ENCODE assay signal across 16 cellular contexts in the genomic region with DNA sequence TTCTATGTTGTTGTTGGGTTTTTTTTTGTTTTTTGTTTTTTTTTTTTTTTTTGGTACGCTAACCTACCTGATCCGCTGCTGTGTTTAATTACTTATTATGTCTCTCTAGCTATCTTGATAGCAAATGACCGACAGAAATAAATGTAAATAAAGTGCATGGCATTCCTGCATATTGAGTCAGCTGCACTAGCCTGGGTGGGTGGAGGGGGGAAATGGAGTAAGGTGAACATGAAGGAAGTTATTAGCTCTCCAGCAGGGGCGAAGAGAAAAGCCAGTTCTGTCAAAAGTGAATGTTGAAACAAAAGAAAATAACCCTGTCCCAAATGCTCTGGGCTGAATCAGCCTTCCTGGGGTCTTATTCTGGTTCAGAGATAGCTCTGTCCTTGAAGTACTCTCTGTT.
DNase-seq lines count a peak whose midpoint lies in the region; ATAC-seq and TF ChIP-seq lines count a peak whose summit lies in the region.
"Had no signal": no experiment of that assay in that cellular context is flagged by ENCODE, and none has a peak within 500 bp of the region (broad histone marks: within the 10 kb centered on the region; RNA-seq: fewer than 3 reads in every experiment).

No MANE protein-coding gene starts in this region.

- no peaks in the 10 kb centered on the region for H3K36me3 Mint-ChIP-seq in activated CD8-positive, alpha-beta memory T cell treated with anti-CD3 and anti-CD28 coated beads, Interleukin-2, amount 10 ng/mL, durations not matched to agents 7 days and 5 days
- H3K36me3 Mint-ChIP-seq in H9 (ENCODE audit: insufficient read depth in 1 of 3, low read depth in 3 of 3), result no peaks in the 10 kb centered on the region

- no peak overlapping the region for H2BK15ac ChIP-seq in H9 (ENCODE audit: low read depth, low read length)

- H3K27ac ChIP-seq in RWPE2 (ENCODE audit: poor library complexity, severe bottlenecking), result no peak overlapping the region
- H3K27ac ChIP-seq in H9 (ENCODE audit: insufficient read length, low read depth, low read length), result no peak overlapping the region

- TF ChIP-seq CTCF in RWPE2 (IDR thresholded peaks at IDR 0.05; ENCODE audit: poor library complexity, severe bottlenecking), result no peak
- TF ChIP-seq CTCF in epithelial cell of esophagus (IDR thresholded peaks at IDR 0.05; ENCODE audit: insufficient read depth, low read depth, low read length, missing control alignments), result no peak
- TF ChIP-seq CTCF in H9 (conservative IDR thresholded peaks at IDR 0.05), result no peak

- no peak overlapping the region for H3K14ac ChIP-seq in H9 (ENCODE audit: insufficient read depth, low read length)

- H3K9me3 ChIP-seq in RWPE2 (ENCODE audit: severe bottlenecking) (no peaks in the 10 kb centered on the region), H9 (ENCODE audit: control insufficient read depth, low read depth, low read length) (no peaks in the 10 kb centered on the region)
- H3K9me3 ChIP-seq: SK-N-SH had no signal

- no peaks in the 10 kb centered on the region for H3K36me3 ChIP-seq in RWPE2 (ENCODE audit: low read depth)

- no peak overlapping the region for H2BK12ac ChIP-seq in H9 (ENCODE audit: insufficient read length, low read depth, low read length)

- no peak overlapping the region for H3K23ac ChIP-seq in H9 (ENCODE audit: insufficient read length, low read depth, low read length)

- CTCF ChIA-PET in activated CD8-positive, alpha-beta memory T cell treated with anti-CD3 and anti-CD28 coated beads, Interleukin-2, amount 10 ng/mL, durations not matched to agents 7 days and 5 days (lab: Charles Lee), result no interaction called here

- no peak overlapping the region for H2AFZ ChIP-seq in H9 (ENCODE audit: low read length)

- DNase-seq in ELR (ENCODE audit: low read depth) (peak; percentile 40), RWPE2 (ENCODE audit: low spot score) (no peak), epithelial cell of esophagus (ENCODE audit: low read depth) (peak; percentile 11), renal cortical epithelial cell (ENCODE audit: low read depth) (peak; percentile 53), H9 (no peak)
- DNase-seq in activated CD8-positive, alpha-beta memory T cell treated with anti-CD3 and anti-CD28 coated beads, Interleukin-2, amount 10 ng/mL, durations not matched to agents 7 days and 5 days, result no peak
- DNase-seq: CD4-positive, alpha-beta T cell; DMS79; GF-D8; NCI-H1048; NCI-H748 treated with DMSO at 0.1 percent for 48 hours; Right ventricle myocardium superior; SK-N-SH had no signal

- peaks cover 39% of the 10 kb centered on the region for H3K27me3 Mint-ChIP-seq in activated CD8-positive, alpha-beta memory T cell treated with anti-CD3 and anti-CD28 coated beads, Interleukin-2, amount 10 ng/mL, durations not matched to agents 7 days and 5 days
- no peaks in the 10 kb centered on the region for H3K27me3 Mint-ChIP-seq in H9 (ENCODE audit: low read depth)

- peaks cover 6% of the 10 kb centered on the region for H3K4me1 Mint-ChIP-seq in activated CD8-positive, alpha-beta memory T cell treated with anti-CD3 and anti-CD28 coated beads, Interleukin-2, amount 10 ng/mL, durations not matched to agents 7 days and 5 days
- peaks cover 35% of the 10 kb centered on the region in 2 experiments for H3K4me1 Mint-ChIP-seq in H9
- H3K4me1 Mint-ChIP-seq: B cell had no signal

- no peak overlapping the region for H2BK20ac ChIP-seq in H9 (ENCODE audit: low read depth, low read length, poor library complexity, severe bottlenecking)

- ATAC-seq in RWPE2 (ENCODE audit: low read depth) (peak; percentile 44; the same call in 2 of the 3 replicates), GM19397 (IDR thresholded peaks at IDR 0.05; ENCODE audit: unreplicated experiment) (no peak)
- no peak for ATAC-seq in activated CD8-positive, alpha-beta memory T cell treated with anti-CD3 and anti-CD28 coated beads, Interleukin-2, amount 10 ng/mL, durations not matched to agents 7 days and 5 days
- ATAC-seq: Panc1 had no signal

- WGBS in H9 (ENCODE audit: extremely low coverage, insufficient read length, low lambda C conversion rate), result no CpG with 5 or more reads among the region's 4 CpGs

- no peaks in the 10 kb centered on the region for H3K9me3 Mint-ChIP-seq in activated CD8-positive, alpha-beta memory T cell treated with anti-CD3 and anti-CD28 coated beads, Interleukin-2, amount 10 ng/mL, durations not matched to agents 7 days and 5 days (ENCODE audit: low read depth)
- H3K9me3 Mint-ChIP-seq in H9, result no peaks in the 10 kb centered on the region
- H3K9me3 Mint-ChIP-seq: CD4-positive, alpha-beta T cell had no signal

- H3K79me2 ChIP-seq in H9 (ENCODE audit: insufficient read depth, low read length), result no peaks in the 10 kb centered on the region

- no peaks in the 10 kb centered on the region for H3K23me2 ChIP-seq in H9 (ENCODE audit: insufficient read length, low read depth, low read length, poor library complexity, severe bottlenecking)

- no peak overlapping the region for H3K4me2 ChIP-seq in H9 (ENCODE audit: insufficient read depth, insufficient read length, low read length)
- H3K4me2 ChIP-seq: SK-N-SH had no signal

- no peak overlapping the region for H3K27ac Mint-ChIP-seq in activated CD8-positive, alpha-beta memory T cell treated with anti-CD3 and anti-CD28 coated beads, Interleukin-2, amount 10 ng/mL, durations not matched to agents 7 days and 5 days
- peak overlapping the region in 1 of 3 experiments; percentile 75; a peak in 2 of 7 replicates for H3K27ac Mint-ChIP-seq in H9
- H3K27ac Mint-ChIP-seq: B cell; CD4-positive, alpha-beta T cell had no signal

- no peaks in the 10 kb centered on the region for H4K20me1 ChIP-seq in H9 (ENCODE audit: control insufficient read depth, insufficient read depth, insufficient read length)

- no peak overlapping the region for H4K91ac ChIP-seq in H9 (ENCODE audit: insufficient read length, low read depth, low read length)

- H2BK5ac ChIP-seq in H9 (ENCODE audit: insufficient read length, low read length), result no peak overlapping the region

- no peak overlapping the region for H3K4me3 Mint-ChIP-seq in activated CD8-positive, alpha-beta memory T cell treated with anti-CD3 and anti-CD28 coated beads, Interleukin-2, amount 10 ng/mL, durations not matched to agents 7 days and 5 days
- H3K4me3 Mint-ChIP-seq in H9, result no peak overlapping the region
- H3K4me3 Mint-ChIP-seq: B cell; CD4-positive, alpha-beta T cell had no signal

- no peak overlapping the region for H3K9ac ChIP-seq in H9 (ENCODE audit: extremely low read depth, insufficient read length, low read length)
- H3K9ac ChIP-seq: SK-N-SH had no signal

- no peak overlapping the region for H2BK120ac ChIP-seq in H9 (ENCODE audit: low read depth, low read length, poor library complexity, severe bottlenecking)

- H4K5ac ChIP-seq in H9 (ENCODE audit: insufficient read length, low read depth, low read length), result no peak overlapping the region

- H4K8ac ChIP-seq in H9 (replicated peaks; ENCODE audit: insufficient read length, low read depth, low read length), result no peak overlapping the region

- H3K79me1 ChIP-seq in H9 (ENCODE audit: insufficient read depth, low read depth, low read length, poor library complexity, severe bottlenecking), result no peaks in the 10 kb centered on the region

- H3K27me3 ChIP-seq in RWPE2 (ENCODE audit: insufficient read depth, poor library complexity, severe bottlenecking) (no peaks in the 10 kb centered on the region), H9 (ENCODE audit: insufficient read depth, low read length) (no peaks in the 10 kb centered on the region)

- H3K56ac ChIP-seq in H9 (ENCODE audit: insufficient read length, low read depth, low read length), result no peak overlapping the region

- no peak overlapping the region for H2AK5ac ChIP-seq in H9 (ENCODE audit: insufficient read length, low read length)

- H3K4ac ChIP-seq in H9 (ENCODE audit: low read depth, low read length), result no peak overlapping the region

- H3K18ac ChIP-seq in H9 (ENCODE audit: insufficient read length, low read depth, low read length), result no peak overlapping the region

- no peak overlapping the region for H3T11ph ChIP-seq in H9 (ENCODE audit: low read length)

- H3K4me3 ChIP-seq in RWPE2 (ENCODE audit: severe bottlenecking), result no peak overlapping the region
- no peak overlapping the region for H3K4me3 ChIP-seq in epithelial cell of esophagus (ENCODE audit: low read length)

- H3K4me1 ChIP-seq in RWPE2 (ENCODE audit: insufficient read depth, poor library complexity, severe bottlenecking), result no peaks in the 10 kb centered on the region
- H3K4me1 ChIP-seq in H9 (ENCODE audit: insufficient read depth, low read length), result peaks cover 18% of the 10 kb centered on the region; the same call in 1 of the 2 replicates

Comparison
In these comparisons a context has a peak if more than half of its experiments do, and no peak if none do; other contexts are left out.
1. DNase-seq: peak in ELR (single experiment), epithelial cell of esophagus (single experiment) and renal cortical epithelial cell (single experiment); none in RWPE2 (single experiment), activated CD8-positive, alpha-beta memory T cell treated with anti-CD3 and anti-CD28 coated beads, Interleukin-2, amount 10 ng/mL, durations not matched to agents 7 days and 5 days (single experiment) and H9 (single experiment).